8 cellular contexts compared by ENCODE assay signal in genomic region chr16:78235168-78235800, GRCh38.
DNase-seq lines count a peak whose midpoint lies in the region; ATAC-seq, FAIRE-seq and TF ChIP-seq lines count a peak whose summit lies in the region.

No MANE protein-coding gene starts in this region.

- ATAC-seq in GM19452 (IDR thresholded peaks at IDR 0.05; ENCODE audit: unreplicated experiment), result peak; percentile 96
- peak; percentile 81 for ATAC-seq in HG03565 (IDR thresholded peaks at IDR 0.05; ENCODE audit: unreplicated experiment)
- peak; percentile 97 for ATAC-seq in upper lobe of right lung

- H3K27ac ChIP-seq in RWPE1 (no peak overlapping the region), upper lobe of right lung (no peak overlapping the region)

- H3K9me3 Mint-ChIP-seq in activated T-helper 2 cell treated with anti-CD3 and anti-CD28 coated beads, Interferon-gamma antibody, Interleukin-2, Interleukin-4, amounts not matched to agents 10 μg/mL and 5 μg/mL and 100 μg/mL, durations not matched to agents 14 hours and 24 hours and 36 hours, result no peaks in the 10 kb centered on the region

- no peak overlapping the region for H3K4me3 ChIP-seq in upper lobe of right lung

- H3K36me3 Mint-ChIP-seq in activated T-helper 2 cell treated with anti-CD3 and anti-CD28 coated beads, Interferon-gamma antibody, Interleukin-2, Interleukin-4, amounts not matched to agents 10 μg/mL and 5 μg/mL and 100 μg/mL, durations not matched to agents 14 hours and 24 hours and 36 hours (ENCODE audit: low read depth), result no peaks in the 10 kb centered on the region

- H3K4me3 Mint-ChIP-seq in activated T-helper 2 cell treated with anti-CD3 and anti-CD28 coated beads, Interferon-gamma antibody, Interleukin-2, Interleukin-4, amounts not matched to agents 10 μg/mL and 5 μg/mL and 100 μg/mL, durations not matched to agents 14 hours and 24 hours and 36 hours (ENCODE audit: low read depth), result no peak overlapping the region

- no peaks in the 10 kb centered on the region for H3K9me3 ChIP-seq in upper lobe of right lung

- no peaks in the 10 kb centered on the region for H3K27me3 ChIP-seq in upper lobe of right lung

- no peaks in the 10 kb centered on the region for H3K36me3 ChIP-seq in upper lobe of right lung

- intact Hi-C loops in activated T-helper 2 cell treated with anti-CD3 and anti-CD28 coated beads, Interferon-gamma antibody, Interleukin-2, Interleukin-4, amounts not matched to agents 10 μg/mL and 5 μg/mL and 100 μg/mL, durations not matched to agents 14 hours and 24 hours and 36 hours (cut with micrococcal nuclease), result loop anchor here (1.0 kb wide), 1 partner anchor 112 kb away; no protein-coding TSS in a partner anchor
- intact Hi-C loops in upper lobe of right lung (cut with DNase I), result loop anchor here (10.0 kb wide), 1 partner anchor 110 kb away; no protein-coding TSS in a partner anchor

- H3K27ac Mint-ChIP-seq in activated T-helper 2 cell treated with anti-CD3 and anti-CD28 coated beads, Interferon-gamma antibody, Interleukin-2, Interleukin-4, amounts not matched to agents 10 μg/mL and 5 μg/mL and 100 μg/mL, durations not matched to agents 14 hours and 24 hours and 36 hours, result no peak overlapping the region

- CTCF ChIA-PET in RWPE1 (lab: Yijun Ruan, JAX), result interaction anchor here (0.6 to 0.9 kb wide), 3 partner anchors 25 to 1075 kb away, joined by 3 to 4 read pairs (median 3); no protein-coding TSS in a partner anchor

- peak; percentile 38 for TF ChIP-seq CTCF in RWPE1 (conservative IDR thresholded peaks at IDR 0.05; ENCODE audit: low read depth)
- peak; percentile 95 for TF ChIP-seq CTCF in upper lobe of right lung (IDR thresholded peaks at IDR 0.05)

- POLR2A ChIA-PET in RWPE1 (lab: Yijun Ruan, JAX; ENCODE audit: low non-redundant PET), result no interaction called here

- in situ Hi-C loops in Caki2 (cut with HindIII; ENCODE audit: low pct_unique_long_range_greater_than_20kb, low sequenced_read_pairs), result no loop called here

- peak; percentile 10 for FAIRE-seq in frontal cortex (lab: Jason Lieb, UNC)

- no peaks in the 10 kb centered on the region for H3K27me3 Mint-ChIP-seq in activated T-helper 2 cell treated with anti-CD3 and anti-CD28 coated beads, Interferon-gamma antibody, Interleukin-2, Interleukin-4, amounts not matched to agents 10 μg/mL and 5 μg/mL and 100 μg/mL, durations not matched to agents 14 hours and 24 hours and 36 hours (ENCODE audit: low read depth)

- H3K4me1 Mint-ChIP-seq in activated T-helper 2 cell treated with anti-CD3 and anti-CD28 coated beads, Interferon-gamma antibody, Interleukin-2, Interleukin-4, amounts not matched to agents 10 μg/mL and 5 μg/mL and 100 μg/mL, durations not matched to agents 14 hours and 24 hours and 36 hours (ENCODE audit: low read depth), result no peaks in the 10 kb centered on the region

- H3K4me1 ChIP-seq in upper lobe of right lung, result no peaks in the 10 kb centered on the region

- DNase-seq in Caki2 (ENCODE audit: low read depth) (peak; percentile 49), RWPE1 (ENCODE audit: low spot score) (peak; percentile 65), frontal cortex (ENCODE audit: low spot score in 2 of 2) (peak; percentile 22 to 51), pons (ENCODE audit: low spot score) (peak; percentile 88), upper lobe of right lung (peak; percentile 84)
- peak; percentile 47 for DNase-seq in activated T-helper 2 cell treated with anti-CD3 and anti-CD28 coated beads, Interferon-gamma antibody, Interleukin-2, Interleukin-4, amounts not matched to agents 10 μg/mL and 5 μg/mL and 100 μg/mL, durations not matched to agents 14 hours and 24 hours and 36 hours (ENCODE audit: low spot score)

Comparison
In these comparisons a context has a peak if more than half of its experiments do, and no peak if none do; other contexts are left out.
1. DNase-seq: peak in every context shown above with its lines; median percentile 88 in pons; 84 in upper lobe of right lung; 65 in RWPE1; 49 in Caki2; 47 in activated T-helper 2 cell treated with anti-CD3 and anti-CD28 coated beads, Interferon-gamma antibody, Interleukin-2, Interleukin-4, amounts not matched to agents 10 μg/mL and 5 μg/mL and 100 μg/mL, durations not matched to agents 14 hours and 24 hours and 36 hours; 36 in frontal cortex.